In the genomic region with DNA sequence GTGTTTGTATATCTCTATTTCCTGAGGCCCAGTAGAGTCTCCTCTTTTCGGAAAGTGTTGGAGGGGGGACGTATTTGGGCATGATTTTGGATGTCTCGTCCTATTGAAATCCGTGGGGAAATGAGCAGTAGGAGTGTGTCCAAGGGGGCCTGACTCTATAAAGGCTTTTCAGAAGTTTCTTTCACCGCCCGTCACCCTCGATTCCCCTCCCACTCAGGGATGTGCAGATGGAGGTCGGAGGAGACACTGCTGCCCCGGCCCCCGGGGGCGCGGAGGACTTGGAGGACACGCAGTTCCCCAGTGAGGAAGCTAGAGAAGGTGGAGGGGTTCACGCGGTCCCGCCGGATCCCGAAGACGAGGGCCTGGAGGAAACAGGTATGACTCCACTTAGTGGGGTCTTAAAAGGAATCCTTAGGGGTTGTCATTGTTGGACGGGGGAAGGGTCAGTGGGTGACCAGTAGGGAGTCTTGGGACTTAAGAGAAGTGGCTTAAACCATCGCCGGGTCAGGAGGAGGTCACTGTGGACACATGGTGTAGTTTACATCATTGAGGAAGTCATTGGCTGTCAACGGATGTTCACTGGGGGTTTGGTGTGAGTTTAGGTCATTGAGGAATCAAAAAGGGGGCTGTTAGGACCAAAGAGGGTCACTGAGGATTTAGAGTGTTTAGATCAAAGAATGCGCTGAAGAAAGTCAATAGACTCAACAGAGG, we compare ENCODE assay signal across 1 cellular context.
A peak's percentile ranks its signal among the peaks of the same experiment; 100 is the strongest.
TF ChIP-seq lines count a peak whose summit lies in the region.

No MANE protein-coding gene starts in this region.

TF ChIP-seq in K562, 482 proteins besides CTCF, POLR2A, EP300 and RAD21 (continued from another document and continues in another):
- no peak for TF ChIP-seq HINFP (tag; conservative IDR thresholded peaks at IDR 0.05; ENCODE audit: low read depth)
- TF ChIP-seq BRD4 (IDR thresholded peaks at IDR 0.05), result peak; percentile 76; the same call in 1 of the 2 replicates
- no peak for TF ChIP-seq RBM34 (IDR thresholded peaks at IDR 0.05; ENCODE audit: borderline replicate concordance, insufficient read depth, low read length)
- TF ChIP-seq SAP30 (IDR thresholded peaks at IDR 0.05; ENCODE audit: borderline replicate concordance, insufficient read depth, low read depth, low read length, poor library complexity, severe bottlenecking), result peak; percentile 55
- peak; percentile 91 for TF ChIP-seq ELF1 (tag; IDR thresholded peaks at IDR 0.05)
- no peak for TF ChIP-seq STAT5B (CRISPR knock-in tag; IDR thresholded peaks at IDR 0.05)
- TF ChIP-seq ZNF511 (CRISPR knock-in tag; IDR thresholded peaks at IDR 0.05), result no peak
- TF ChIP-seq ZBTB9 (CRISPR knock-in tag; IDR thresholded peaks at IDR 0.05), result no peak
- no peak for TF ChIP-seq HMGN3 (IDR thresholded peaks at IDR 0.05; ENCODE audit: borderline replicate concordance, extremely low read depth, insufficient read length, low read depth, low read length)
- TF ChIP-seq MIER1 (IDR thresholded peaks at IDR 0.05; ENCODE audit: low read depth), result no peak
- no peak for TF ChIP-seq LCOR (CRISPR knock-in tag; IDR thresholded peaks at IDR 0.05)
- no peak for TF ChIP-seq ATF4 (CRISPR knock-in tag; IDR thresholded peaks at IDR 0.05)
- TF ChIP-seq RCOR1 (IDR thresholded peaks at IDR 0.05; ENCODE audit: borderline replicate concordance in 1 of 2, low read depth in 2 of 2, low read length in 2 of 2), result no peak
- TF ChIP-seq NFRKB (IDR thresholded peaks at IDR 0.05; ENCODE audit: low read depth), result peak; percentile 46; the same call in 1 of the 2 replicates
- TF ChIP-seq TAF7 (tag; IDR thresholded peaks at IDR 0.05), result 0 out of 2 replicates have a peak, but pooled peaks have one; percentile 0
- no peak for TF ChIP-seq ZBTB8A (IDR thresholded peaks at IDR 0.05; ENCODE audit: partially characterized antibody)
- TF ChIP-seq, protein P1, sequence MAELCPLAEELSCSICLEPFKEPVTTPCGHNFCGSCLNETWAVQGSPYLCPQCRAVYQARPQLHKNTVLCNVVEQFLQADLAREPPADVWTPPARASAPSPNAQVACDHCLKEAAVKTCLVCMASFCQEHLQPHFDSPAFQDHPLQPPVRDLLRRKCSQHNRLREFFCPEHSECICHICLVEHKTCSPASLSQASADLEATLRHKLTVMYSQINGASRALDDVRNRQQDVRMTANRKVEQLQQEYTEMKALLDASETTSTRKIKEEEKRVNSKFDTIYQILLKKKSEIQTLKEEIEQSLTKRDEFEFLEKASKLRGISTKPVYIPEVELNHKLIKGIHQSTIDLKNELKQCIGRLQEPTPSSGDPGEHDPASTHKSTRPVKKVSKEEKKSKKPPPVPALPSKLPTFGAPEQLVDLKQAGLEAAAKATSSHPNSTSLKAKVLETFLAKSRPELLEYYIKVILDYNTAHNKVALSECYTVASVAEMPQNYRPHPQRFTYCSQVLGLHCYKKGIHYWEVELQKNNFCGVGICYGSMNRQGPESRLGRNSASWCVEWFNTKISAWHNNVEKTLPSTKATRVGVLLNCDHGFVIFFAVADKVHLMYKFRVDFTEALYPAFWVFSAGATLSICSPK (IDR thresholded peaks at IDR 0.05; ENCODE audit: borderline replicate concordance), result no peak
- TF ChIP-seq ZBTB40 (IDR thresholded peaks at IDR 0.05), result no peak
- no peak; the same call in 1 of the 2 replicates for TF ChIP-seq ZBTB40 (CRISPR knock-in tag; IDR thresholded peaks at IDR 0.05)
- peak; percentile 61; the same call in 1 of the 2 replicates for TF ChIP-seq EP400 (IDR thresholded peaks at IDR 0.05)
- no peak for TF ChIP-seq SMAD2 (IDR thresholded peaks at IDR 0.05; ENCODE audit: low read depth, low read length)
- no peak for TF ChIP-seq MED1 (CRISPR knock-in tag; IDR thresholded peaks at IDR 0.05; ENCODE audit: borderline replicate concordance)
- TF ChIP-seq, protein P2, sequence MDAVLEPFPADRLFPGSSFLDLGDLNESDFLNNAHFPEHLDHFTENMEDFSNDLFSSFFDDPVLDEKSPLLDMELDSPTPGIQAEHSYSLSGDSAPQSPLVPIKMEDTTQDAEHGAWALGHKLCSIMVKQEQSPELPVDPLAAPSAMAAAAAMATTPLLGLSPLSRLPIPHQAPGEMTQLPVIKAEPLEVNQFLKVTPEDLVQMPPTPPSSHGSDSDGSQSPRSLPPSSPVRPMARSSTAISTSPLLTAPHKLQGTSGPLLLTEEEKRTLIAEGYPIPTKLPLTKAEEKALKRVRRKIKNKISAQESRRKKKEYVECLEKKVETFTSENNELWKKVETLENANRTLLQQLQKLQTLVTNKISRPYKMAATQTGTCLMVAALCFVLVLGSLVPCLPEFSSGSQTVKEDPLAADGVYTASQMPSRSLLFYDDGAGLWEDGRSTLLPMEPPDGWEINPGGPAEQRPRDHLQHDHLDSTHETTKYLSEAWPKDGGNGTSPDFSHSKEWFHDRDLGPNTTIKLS (IDR thresholded peaks at IDR 0.05; ENCODE audit: borderline replicate concordance, low read depth), result no peak
- no peak for TF ChIP-seq GABPB2 (CRISPR knock-in tag; conservative IDR thresholded peaks at IDR 0.05)
